ENCODE assay signal across 23 cellular contexts in the genomic region with DNA sequence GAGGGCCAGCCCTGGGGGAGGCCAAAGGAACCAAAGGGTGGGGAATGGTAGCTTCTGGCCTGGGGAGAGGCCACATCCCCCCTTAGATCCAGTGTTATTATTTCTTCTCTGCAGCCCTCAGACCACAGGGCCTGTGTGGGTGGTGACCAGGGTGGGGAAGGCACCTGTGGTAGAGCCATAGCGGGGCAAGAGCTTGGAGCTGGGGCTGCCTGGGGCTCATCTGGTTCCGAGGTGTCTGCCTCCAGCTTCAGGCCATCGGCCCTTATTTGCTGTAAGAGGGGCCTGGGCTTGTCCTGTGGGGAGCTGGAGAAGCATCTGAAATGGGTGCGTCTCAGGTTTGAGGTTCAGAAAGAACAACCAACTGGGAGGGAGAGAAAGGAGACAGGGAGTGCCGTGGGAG. TPM values are rescaled to one million over a fixed set of nuclear protein-coding genes. Genes with fewer than 3 reads are reported as not detected.
A peak's percentile ranks its signal among the peaks of the same experiment; 100 is the strongest.
DNase-seq lines count a peak whose midpoint lies in the region; ATAC-seq and TF ChIP-seq lines count a peak whose summit lies in the region.
"Had no signal": no experiment of that assay in that cellular context is flagged by ENCODE, and none has a peak within 500 bp of the region (broad histone marks: within the 10 kb centered on the region; RNA-seq: fewer than 3 reads in every experiment).

No MANE protein-coding gene starts in this region.

- H3K4me3 ChIP-seq in neural progenitor cell = no peak overlapping the region

- H3K79me2 ChIP-seq in neural progenitor cell (ENCODE audit: low read depth) = no peaks in the 10 kb centered on the region

- peaks cover 20% of the 10 kb centered on the region for H4K20me1 ChIP-seq in neural progenitor cell (ENCODE audit: low read depth)

- H3K4me2 ChIP-seq in neural progenitor cell = no peak overlapping the region

- H2AFZ ChIP-seq in neural progenitor cell (replicated peaks) = no peak overlapping the region

- H3K36me3 Mint-ChIP-seq in natural killer cell treated with Interleukin-12 subunit alpha and Interleukin-12 subunit beta and Interleukin-15 and Interleukin-18, amount 100 ng/mL, for 72 hours = no peaks in the 10 kb centered on the region
- H3K36me3 Mint-ChIP-seq in natural killer cell = no peaks in the 10 kb centered on the region
- H3K36me3 Mint-ChIP-seq in brain = no peaks in the 10 kb centered on the region
- H3K36me3 Mint-ChIP-seq in neural progenitor cell = no peaks in the 10 kb centered on the region

- no peaks in the 10 kb centered on the region for H3K9me3 ChIP-seq in neural progenitor cell (ENCODE audit: low read depth)

- DNase-seq in natural killer cell treated with Interleukin-12 subunit alpha and Interleukin-12 subunit beta and Interleukin-15 and Interleukin-18, amount 100 ng/mL, for 72 hours (ENCODE audit: low spot score) = peak; percentile 51
- DNase-seq in natural killer cell (no peak), neural progenitor cell (ENCODE audit: low spot score) (no peak), hippocampal formation (lab: John Stamatoyannopoulos, UW) (no peak), GM20000 (ENCODE audit: low spot score) (no peak)
- DNase-seq: Calu3; CD4-positive, alpha-beta memory T cell; GDM1; Karpas-422; NCI-H1694; NCI-H2081; NCI-H2171; NCI-H345; NCI-H774; Right ventricle myocardium superior had no signal

- H3K4me3 Mint-ChIP-seq in natural killer cell treated with Interleukin-12 subunit alpha and Interleukin-12 subunit beta and Interleukin-15 and Interleukin-18, amount 100 ng/mL, for 72 hours = no peak overlapping the region
- H3K4me3 Mint-ChIP-seq in natural killer cell (no peak overlapping the region), brain (peak overlapping the region in 4 of 5 experiments; percentile 35 to 60 (median 47)), neural progenitor cell (peak overlapping the region; percentile 58)

- H3K27ac Mint-ChIP-seq in natural killer cell treated with Interleukin-12 subunit alpha and Interleukin-12 subunit beta and Interleukin-15 and Interleukin-18, amount 100 ng/mL, for 72 hours = no peak overlapping the region
- H3K27ac Mint-ChIP-seq in natural killer cell (no peak overlapping the region), brain (no peak overlapping the region), neural progenitor cell (no peak overlapping the region)

- peaks cover 3% of the 10 kb centered on the region for H3K4me1 ChIP-seq in neural progenitor cell

- no peak for ATAC-seq in natural killer cell treated with Interleukin-12 subunit alpha and Interleukin-12 subunit beta and Interleukin-15 and Interleukin-18, amount 100 ng/mL, for 72 hours
- ATAC-seq in natural killer cell (no peak), HG03460 (IDR thresholded peaks at IDR 0.05; ENCODE audit: unreplicated experiment) (no peak)

- H3K4me1 Mint-ChIP-seq in natural killer cell treated with Interleukin-12 subunit alpha and Interleukin-12 subunit beta and Interleukin-15 and Interleukin-18, amount 100 ng/mL, for 72 hours (ENCODE audit: low read depth in 2 of 2) = peaks cover 14 to 26% of the 10 kb centered on the region in 2 donors
- H3K4me1 Mint-ChIP-seq in natural killer cell (peaks cover 13 to 21% of the 10 kb centered on the region in 2 donors), brain (peaks cover 12% of the 10 kb centered on the region), neural progenitor cell (peaks cover 13% of the 10 kb centered on the region)

- peaks cover 23% of the 10 kb centered on the region for H3F3A ChIP-seq in neural progenitor cell (ENCODE audit: low read depth)

- H3K9ac ChIP-seq in neural progenitor cell = no peak overlapping the region

- TF ChIP-seq CTCF in natural killer cell (IDR thresholded peaks at IDR 0.05) (no peak), brain (conservative IDR thresholded peaks at IDR 0.05) (no peak), neural progenitor cell (IDR thresholded peaks at IDR 0.05) (no peak), GM20000 (IDR thresholded peaks at IDR 0.05; ENCODE audit: extremely low read depth, missing control alignments) (no peak)

- no peaks in the 10 kb centered on the region for H3K9me3 Mint-ChIP-seq in natural killer cell treated with Interleukin-12 subunit alpha and Interleukin-12 subunit beta and Interleukin-15 and Interleukin-18, amount 100 ng/mL, for 72 hours
- H3K9me3 Mint-ChIP-seq in natural killer cell (no peaks in the 10 kb centered on the region), brain (no peaks in the 10 kb centered on the region), neural progenitor cell (no peaks in the 10 kb centered on the region)
- H3K9me3 Mint-ChIP-seq: CD4-positive, alpha-beta memory T cell had no signal

- no peaks in the 10 kb centered on the region for H3K36me3 ChIP-seq in neural progenitor cell

- H3K27ac ChIP-seq in neural progenitor cell = no peak overlapping the region

- H3K27me3 Mint-ChIP-seq in natural killer cell treated with Interleukin-12 subunit alpha and Interleukin-12 subunit beta and Interleukin-15 and Interleukin-18, amount 100 ng/mL, for 72 hours = peaks cover 11 to 17% of the 10 kb centered on the region in 2 donors
- H3K27me3 Mint-ChIP-seq in natural killer cell (ENCODE audit: low read depth in 2 of 2) (peaks cover 8 to 19% of the 10 kb centered on the region in 2 donors), brain (peaks cover 62% of the 10 kb centered on the region), neural progenitor cell (ENCODE audit: insufficient read depth, low read depth) (peaks cover 39% of the 10 kb centered on the region)

- peaks cover 51% of the 10 kb centered on the region for H3K27me3 ChIP-seq in neural progenitor cell

- intact Hi-C loops in natural killer cell (cut with micrococcal nuclease) = no loop called here

RNA-seq across cellular contexts. Expression of gene B3GNT4, which starts 2.1 kb away (rescaled TPM):
- under 1 TPM in 1 of 2 donors, not detected in 1; 0.90 TPM for total RNA-seq in natural killer cell treated with Interleukin-12 subunit alpha and Interleukin-12 subunit beta and Interleukin-15 and Interleukin-18, amount 100 ng/mL, for 72 hours
- total RNA-seq in natural killer cell (under 1 TPM; 0.25 to 0.68 (median 0.34) TPM), neural progenitor cell (ENCODE audit: low replicate concordance) (0.30 and 0.53 TPM in 2 replicates)
- 1.3 TPM for polyA plus RNA-seq in brain (ENCODE audit: insufficient read depth, low read depth, low replicate concordance)
- total RNA-seq: OCI-LY7, Right ventricle myocardium superior had no signal

RNA-seq across cellular contexts. Expression of gene LRRC43, which starts 18.5 kb away (rescaled TPM):
- 1 to 10 TPM; 1.1 to 9.3 TPM for total RNA-seq in natural killer cell treated with Interleukin-12 subunit alpha and Interleukin-12 subunit beta and Interleukin-15 and Interleukin-18, amount 100 ng/mL, for 72 hours
- 10 to 100 TPM in 1 of 3 donors, 1 to 10 TPM in 2; 5.0 to 18.5 (median 8.5) TPM for total RNA-seq in natural killer cell
- polyA plus RNA-seq in brain (ENCODE audit: insufficient read depth, low read depth, low replicate concordance) = 1.7 TPM
- total RNA-seq in neural progenitor cell (ENCODE audit: low replicate concordance) = 0.24 and 0.46 TPM in 2 replicates
- total RNA-seq: A673; Calu3; CD4-positive, alpha-beta memory T cell; H7; M059J; OCI-LY7; SK-MEL-5 had no signal
- polyA plus RNA-seq: CD4-positive, alpha-beta memory T cell had no signal

RNA-seq across cellular contexts. Expression of gene DIABLO, which starts 24.5 kb away (rescaled TPM):
- total RNA-seq in natural killer cell treated with Interleukin-12 subunit alpha and Interleukin-12 subunit beta and Interleukin-15 and Interleukin-18, amount 100 ng/mL, for 72 hours = 10 to 100 TPM; 43.0 to 47.3 TPM
- total RNA-seq in natural killer cell = 100 to 1,000 TPM in 2 of 3 donors, 10 to 100 TPM in 1; 84.8 to 102 (median 101) TPM
- 76.7 TPM for polyA plus RNA-seq in brain (ENCODE audit: insufficient read depth, low read depth, low replicate concordance)
- total RNA-seq in neural progenitor cell (ENCODE audit: low replicate concordance) = 114 and 131 TPM in 2 replicates

RNA-seq across cellular contexts. Expression of gene IL31, which starts 27.4 kb away (rescaled TPM):
- not detected for total RNA-seq in natural killer cell treated with Interleukin-12 subunit alpha and Interleukin-12 subunit beta and Interleukin-15 and Interleukin-18, amount 100 ng/mL, for 72 hours
- total RNA-seq in natural killer cell = not detected
- not detected for polyA plus RNA-seq in brain (ENCODE audit: insufficient read depth, low read depth, low replicate concordance)
- total RNA-seq in neural progenitor cell (ENCODE audit: low replicate concordance) = not detected in 2 replicates
- total RNA-seq: A673; Calu3; CD4-positive, alpha-beta memory T cell; H7; M059J; OCI-LY7; Right ventricle myocardium superior; SK-MEL-5 had no signal
- polyA plus RNA-seq: BJ; CD4-positive, alpha-beta memory T cell had no signal

Comparison
In these comparisons a context has a peak if more than half of its experiments do, and no peak if none do; other contexts are left out.
1. H3K4me3 Mint-ChIP-seq: peak in brain (4 of 5) and neural progenitor cell (single experiment); none in natural killer cell treated with Interleukin-12 subunit alpha and Interleukin-12 subunit beta and Interleukin-15 and Interleukin-18, amount 100 ng/mL, for 72 hours (single experiment) and natural killer cell (single experiment).